ENCODE assay signal across 8 cellular contexts in genomic region chr6:24720604-24721460, GRCh38. TPM values are rescaled to one million over a fixed set of nuclear protein-coding genes. Genes with fewer than 3 reads are reported as not detected.
DNase-seq lines count a peak whose midpoint lies in the region; ATAC-seq and TF ChIP-seq lines count a peak whose summit lies in the region.

No MANE protein-coding gene starts in this region.

- H3K9me3 ChIP-seq in CD4-positive, CD25-positive, alpha-beta regulatory T cell (ENCODE audit: control insufficient read depth in 2 of 2, low read length in 2 of 2), result no peaks in the 10 kb centered on the region
- H3K9me3 ChIP-seq in left lung, result no peaks in the 10 kb centered on the region

- H3K9me3 Mint-ChIP-seq in CD4-positive, CD25-positive, alpha-beta regulatory T cell, result peaks cover 0 to 1% (median 0%) of the 10 kb centered on the region in 7 donors

- peaks cover 7% of the 10 kb centered on the region for H3K36me3 ChIP-seq in CD4-positive, CD25-positive, alpha-beta regulatory T cell (ENCODE audit: control insufficient read depth, insufficient read depth, low read length)
- H3K36me3 ChIP-seq in left lung, result peaks cover 0 to 19% of the 10 kb centered on the region in 2 donors

- TF ChIP-seq CTCF in left lung (IDR thresholded peaks at IDR 0.05), result no peak

- peaks cover 43% of the 10 kb centered on the region for H3K4me1 ChIP-seq in CD4-positive, CD25-positive, alpha-beta regulatory T cell (ENCODE audit: control insufficient read depth, insufficient read depth, low read length, poor library complexity, severe bottlenecking)
- H3K4me1 ChIP-seq in left lung, result peaks cover 13 to 40% of the 10 kb centered on the region in 2 donors

- peak overlapping the region; percentile 95 for H3K4me3 ChIP-seq in CD4-positive, CD25-positive, alpha-beta regulatory T cell (ENCODE audit: low read depth, low read length)
- peak overlapping the region; percentile 87 to 90 for H3K4me3 ChIP-seq in left lung

- peaks cover 19 to 44% (median 33%) of the 10 kb centered on the region in 4 donors for H3K4me1 Mint-ChIP-seq in CD4-positive, CD25-positive, alpha-beta regulatory T cell

- peak overlapping the region; percentile 98 to 100 (median 100) for H3K27ac Mint-ChIP-seq in CD4-positive, CD25-positive, alpha-beta regulatory T cell

- H3K27me3 ChIP-seq in CD4-positive, CD25-positive, alpha-beta regulatory T cell (ENCODE audit: control insufficient read depth, insufficient read depth, low read length), result no peaks in the 10 kb centered on the region
- H3K27me3 ChIP-seq in left lung, result no peaks in the 10 kb centered on the region

- peaks cover 9% of the 10 kb centered on the region for H3K27me3 Mint-ChIP-seq in CD4-positive, CD25-positive, alpha-beta regulatory T cell

- H3K27ac ChIP-seq in CD4-positive, CD25-positive, alpha-beta regulatory T cell (ENCODE audit: insufficient read depth, low read length, poor library complexity, severe bottlenecking), result peak overlapping the region; percentile 100
- peak overlapping the region; percentile 100 for H3K27ac ChIP-seq in left lung

- H3K36me3 Mint-ChIP-seq in CD4-positive, CD25-positive, alpha-beta regulatory T cell, result peaks cover 20% of the 10 kb centered on the region

- peak; percentile 86 to 89 for ATAC-seq in CD4-positive, CD25-positive, alpha-beta regulatory T cell (ENCODE audit: low read depth in 2 of 2)
- ATAC-seq in GM19438 (IDR thresholded peaks at IDR 0.05; ENCODE audit: low read depth, unreplicated experiment) (peak; percentile 87), HG03571 (IDR thresholded peaks at IDR 0.05; ENCODE audit: unreplicated experiment) (peak; percentile 87), left lung (peak; percentile 92)

- intact Hi-C loops in left lung (cut with DNase I), result no loop called here

- peak overlapping the region; percentile 91 to 100 (median 95) for H3K4me3 Mint-ChIP-seq in CD4-positive, CD25-positive, alpha-beta regulatory T cell

- peak; percentile 100 for DNase-seq in CD4-positive, CD25-positive, alpha-beta regulatory T cell
- peak; percentile 99 for DNase-seq in NCI-H774 (lab: John Stamatoyannopoulos, UW)
- peak; percentile 100 for DNase-seq in activated CD4-positive, alpha-beta T cell treated with anti-CD3 and anti-CD28 coated beads, Interleukin-2, amount 50 U/mL, for 48 hours
- peak; percentile 100 for DNase-seq in dermis blood vessel endothelial cell
- peak; percentile 99 to 100 for DNase-seq in left lung
- peak; percentile 100 for DNase-seq in stimulated activated CD4-positive, alpha-beta T cell treated with anti-CD3 and anti-CD28 coated beads, Interleukin-2, amount 100 ng/mL, for 4 hours (ENCODE audit: low read depth)

RNA-seq across cellular contexts. Expression of gene C6orf62, which starts 1.9 kb away (rescaled TPM):
- 124 TPM for total RNA-seq in CD4-positive, CD25-positive, alpha-beta regulatory T cell
- polyA plus RNA-seq in CD4-positive, CD25-positive, alpha-beta regulatory T cell, result 100 to 1,000 TPM in 1 of 4 donors, 10 to 100 TPM in 3; 91.7 to 106 (median 98.6) TPM
- total RNA-seq in dermis blood vessel endothelial cell, result 111 and 205 TPM in 2 replicates
- total RNA-seq in left lung, result 100 to 1,000 TPM; 132 to 144 TPM

RNA-seq across cellular contexts. Expression of gene GMNN, which starts 53.9 kb away (rescaled TPM):
- total RNA-seq in CD4-positive, CD25-positive, alpha-beta regulatory T cell, result 28.3 TPM
- 10 to 100 TPM in 3 of 4 donors, 1 to 10 TPM in 1; 9.1 to 13.6 (median 11.4) TPM for polyA plus RNA-seq in CD4-positive, CD25-positive, alpha-beta regulatory T cell
- total RNA-seq in dermis blood vessel endothelial cell (20.8 and 35.9 TPM in 2 replicates), left lung (10 to 100 TPM; 19.6 to 25.0 TPM)

RNA-seq across cellular contexts. Expression of gene ACOT13, which starts 54.0 kb away (rescaled TPM):
- 2.9 TPM for total RNA-seq in CD4-positive, CD25-positive, alpha-beta regulatory T cell
- polyA plus RNA-seq in CD4-positive, CD25-positive, alpha-beta regulatory T cell, result 10 to 100 TPM; 14.3 to 26.7 (median 17.2) TPM
- total RNA-seq in dermis blood vessel endothelial cell (3.7 and 9.2 TPM in 2 replicates), left lung (10 to 100 TPM; 23.6 to 24.4 TPM)

RNA-seq across cellular contexts. Expression of gene TDP2, which starts 54.1 kb away (rescaled TPM):
- total RNA-seq in CD4-positive, CD25-positive, alpha-beta regulatory T cell, result 43.2 TPM
- 10 to 100 TPM; 55.2 to 68.6 (median 57.1) TPM for polyA plus RNA-seq in CD4-positive, CD25-positive, alpha-beta regulatory T cell
- total RNA-seq in dermis blood vessel endothelial cell (27.2 and 35.6 TPM in 2 replicates), left lung (10 to 100 TPM; 33.9 to 49.0 TPM)

Comparison
In these comparisons a context has a peak if more than half of its experiments do, and no peak if none do; other contexts are left out.
1. Peak in every context shown above with its lines: DNase-seq, ATAC-seq, H3K4me3 ChIP-seq and H3K27ac ChIP-seq.